Comparison of ENCODE assay signal across 8 cellular contexts in the genomic region with DNA sequence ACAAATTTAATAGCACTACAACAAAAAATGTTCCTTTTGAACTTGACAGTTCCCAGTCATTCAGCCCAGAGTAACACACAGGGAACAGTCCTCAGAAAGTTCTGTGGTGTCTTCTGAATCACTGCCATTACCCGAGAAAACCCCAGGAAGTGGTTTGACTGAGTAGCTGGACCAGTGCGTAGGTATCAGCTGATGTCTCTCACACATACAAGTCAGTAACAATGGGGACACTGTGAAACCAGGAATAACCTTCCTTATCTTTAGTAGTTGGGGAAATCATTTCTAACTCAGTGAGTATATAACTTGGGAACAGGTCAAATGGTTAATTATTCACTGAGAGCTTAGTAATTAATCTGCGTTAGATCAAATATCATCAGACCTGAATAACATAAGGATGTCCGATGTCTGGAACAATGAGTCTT.
DNase-seq lines count a peak whose midpoint lies in the region; ATAC-seq and TF ChIP-seq lines count a peak whose summit lies in the region.

No MANE protein-coding gene starts in this region.

- H3K9me3 Mint-ChIP-seq in activated T-cell treated with anti-CD3 and anti-CD28 coated beads, Interleukin-2, amount 50 U/mL, for 72 hours, result no peaks in the 10 kb centered on the region

- no peaks in the 10 kb centered on the region for H3K27me3 Mint-ChIP-seq in activated T-cell treated with anti-CD3 and anti-CD28 coated beads, Interleukin-2, amount 50 U/mL, for 72 hours (ENCODE audit: low read depth)

- peaks cover 5 to 9% of the 10 kb centered on the region in 2 donors for H3K36me3 Mint-ChIP-seq in activated T-cell treated with anti-CD3 and anti-CD28 coated beads, Interleukin-2, amount 50 U/mL, for 72 hours (ENCODE audit: insufficient read depth in 2 of 2)

- ATAC-seq in HG03571 (IDR thresholded peaks at IDR 0.05; ENCODE audit: unreplicated experiment), result peak; percentile 94
- ATAC-seq in activated T-cell treated with anti-CD3 and anti-CD28 coated beads, Interleukin-2, amount 50 U/mL, for 72 hours (replicated peaks in 1 of 2), result peak; percentile 98 to 99

- H3K4me3 Mint-ChIP-seq in activated T-cell treated with anti-CD3 and anti-CD28 coated beads, Interleukin-2, amount 50 U/mL, for 72 hours, result peak overlapping the region; percentile 74 to 84

- H3K4me1 Mint-ChIP-seq in activated T-cell treated with anti-CD3 and anti-CD28 coated beads, Interleukin-2, amount 50 U/mL, for 72 hours (ENCODE audit: low read depth), result peaks cover 91% of the 10 kb centered on the region

- DNase-seq in CD1c-positive myeloid dendritic cell (ENCODE audit: extremely low spot score), result peak; percentile 79
- peak; percentile 50 for DNase-seq in GM20000 (ENCODE audit: low spot score)
- DNase-seq in activated T-cell treated with anti-CD3 and anti-CD28 coated beads, Interleukin-2, amount 50 U/mL, for 72 hours, result peak; percentile 68 to 73
- DNase-seq in glomerular visceral epithelial cell (ENCODE audit: extremely low spot score), result peak; percentile 89
- DNase-seq in stimulated activated CD4-positive, alpha-beta T cell treated with anti-CD3 and anti-CD28 coated beads, Interleukin-2, amount 100 ng/mL, for 24 hours, result peak; percentile 26 to 55
- no peak for DNase-seq in germinal center (ENCODE audit: low spot score)
- no peak for DNase-seq in GOT3 (lab: John Stamatoyannopoulos, UW)

- H3K27ac Mint-ChIP-seq in activated T-cell treated with anti-CD3 and anti-CD28 coated beads, Interleukin-2, amount 50 U/mL, for 72 hours, result peak overlapping the region; percentile 76

- no peak for TF ChIP-seq CTCF in GM20000 (IDR thresholded peaks at IDR 0.05; ENCODE audit: extremely low read depth, missing control alignments)

Comparison
In these comparisons a context has a peak if more than half of its experiments do, and no peak if none do; other contexts are left out.
1. DNase-seq: peak in CD1c-positive myeloid dendritic cell (single experiment), GM20000 (single experiment), activated T-cell treated with anti-CD3 and anti-CD28 coated beads, Interleukin-2, amount 50 U/mL, for 72 hours (2 of 2), glomerular visceral epithelial cell (single experiment) and stimulated activated CD4-positive, alpha-beta T cell treated with anti-CD3 and anti-CD28 coated beads, Interleukin-2, amount 100 ng/mL, for 24 hours (2 of 2); none in germinal center (single experiment) and GOT3 (single experiment).